ENCODE assay signal across 13 cellular contexts in genomic region chr2:77977486-77978063, GRCh38.
DNase-seq lines count a peak whose midpoint lies in the region; ATAC-seq and TF ChIP-seq lines count a peak whose summit lies in the region.
"Had no signal": no experiment of that assay in that cellular context is flagged by ENCODE, and none has a peak within 500 bp of the region (broad histone marks: within the 10 kb centered on the region; RNA-seq: fewer than 3 reads in every experiment).

No MANE protein-coding gene starts in this region.

- no peaks in the 10 kb centered on the region for H4K20me1 ChIP-seq in mammary epithelial cell (ENCODE audit: insufficient read depth, low read length)

- dilution Hi-C loops in mammary epithelial cell (cut with HindIII; ENCODE audit: low sequenced_read_pairs) = no loop called here

- TF ChIP-seq EP300 in ovary (IDR thresholded peaks at IDR 0.05) = no peak

- H3K79me2 ChIP-seq in mammary epithelial cell (ENCODE audit: insufficient read depth, low read length) = no peaks in the 10 kb centered on the region

- H3K4me3 Mint-ChIP-seq in MCF 10A (ENCODE audit: unreplicated experiment) = no peak overlapping the region
- H3K4me3 Mint-ChIP-seq in endodermal cell = no peak overlapping the region
- H3K4me3 Mint-ChIP-seq: stimulated activated naive B cell treated with anti-CD40 and anti-IgM and Interleukin-4, amounts not matched to agents 10 μg/mL and 1 μg/mL and 100 μg/mL, for 72 hours had no signal

- POLR2A ChIA-PET in MCF 10A (lab: Yijun Ruan, JAX) = no interaction called here

- H3K36me3 Mint-ChIP-seq in MCF 10A (ENCODE audit: insufficient read depth, unreplicated experiment) (no peaks in the 10 kb centered on the region), endodermal cell (ENCODE audit: low read depth) (peaks cover 3% of the 10 kb centered on the region)
- H3K36me3 Mint-ChIP-seq: stimulated activated naive B cell treated with anti-CD40 and anti-IgM and Interleukin-4, amounts not matched to agents 10 μg/mL and 1 μg/mL and 100 μg/mL, for 72 hours had no signal

- no peak for ATAC-seq in GM21526 (IDR thresholded peaks at IDR 0.05; ENCODE audit: low FRiP score, unreplicated experiment)
- ATAC-seq: HCT116; stimulated activated naive B cell treated with anti-CD40 and anti-IgM and Interleukin-4, amounts not matched to agents 10 μg/mL and 1 μg/mL and 100 μg/mL, for 72 hours had no signal

- H3K4me1 Mint-ChIP-seq in MCF 10A (ENCODE audit: insufficient read depth, unreplicated experiment) = no peaks in the 10 kb centered on the region
- peaks cover 2% of the 10 kb centered on the region for H3K4me1 Mint-ChIP-seq in endodermal cell
- H3K4me1 Mint-ChIP-seq: stimulated activated naive B cell treated with anti-CD40 and anti-IgM and Interleukin-4, amounts not matched to agents 10 μg/mL and 1 μg/mL and 100 μg/mL, for 72 hours had no signal

- no peak overlapping the region for H3K4me2 ChIP-seq in mammary epithelial cell (ENCODE audit: insufficient read depth, low read depth, low read length)

- in situ Hi-C loops in mammary epithelial cell (cut with MboI; ENCODE audit: low sequenced_read_pairs in 2 of 2) = no loop called here

- H3K9me3 ChIP-seq in mammary epithelial cell (replicated peaks; ENCODE audit: insufficient read depth, low read length) = peaks cover 18% of the 10 kb centered on the region
- H3K9me3 ChIP-seq in endodermal cell (ENCODE audit: control insufficient read depth, low read length) = peaks cover 33% of the 10 kb centered on the region
- no peaks in the 10 kb centered on the region for H3K9me3 ChIP-seq in ovary

- no peak overlapping the region for H3K27ac Mint-ChIP-seq in MCF 10A (ENCODE audit: low read depth, unreplicated experiment)
- H3K27ac Mint-ChIP-seq in endodermal cell = no peak overlapping the region
- H3K27ac Mint-ChIP-seq: stimulated activated naive B cell treated with anti-CD40 and anti-IgM and Interleukin-4, amounts not matched to agents 10 μg/mL and 1 μg/mL and 100 μg/mL, for 72 hours had no signal

- TF ChIP-seq POLR2A in ovary (IDR thresholded peaks at IDR 0.05) = no peak

- CTCF ChIA-PET in MCF 10A (lab: Yijun Ruan, JAX) (interaction anchor here (0.7 kb wide), 1 partner anchor 361 kb away, joined by 4 read pairs; no protein-coding TSS in a partner anchor), mammary epithelial cell (lab: Charles Lee; ENCODE audit: low non-redundant PET) (no interaction called here)

- peak; percentile 1 for DNase-seq in MCF 10A (ENCODE audit: unreplicated experiment)
- no peak for DNase-seq in mammary epithelial cell
- DNase-seq in NCI-H748 treated with DMSO at 0.1 percent for 48 hours (lab: John Stamatoyannopoulos, UW) = peak; percentile 2
- no peak for DNase-seq in endodermal cell
- no peak for DNase-seq in amniotic stem cell (lab: John Stamatoyannopoulos, UW)
- DNase-seq in NCI-H510A (lab: John Stamatoyannopoulos, UW) = no peak
- no peak for DNase-seq in ovary
- DNase-seq: activated CD4-positive, alpha-beta T cell treated with anti-CD3 and anti-CD28 coated beads for 1 hour; activated naive CD4-positive, alpha-beta T cell treated with anti-CD3 and anti-CD28 coated beads, Interleukin-2, amount 50 U/mL, for 16 hours; NCI-H2107; stimulated activated naive B cell treated with anti-CD40 and anti-IgM and Interleukin-4, amounts not matched to agents 10 μg/mL and 1 μg/mL and 100 μg/mL, for 72 hours had no signal

- intact Hi-C loops in MCF 10A (cut with micrococcal nuclease) = no loop called here
- intact Hi-C loops in mammary epithelial cell (cut with micrococcal nuclease) = no loop called here
- intact Hi-C loops in ovary (cut with DNase I) = no loop called here

- H3K9ac ChIP-seq in mammary epithelial cell (ENCODE audit: insufficient read depth, low read length) (no peak overlapping the region), endodermal cell (ENCODE audit: extremely low read depth, low read length, poor library complexity, severe bottlenecking) (no peak overlapping the region)

- no peak overlapping the region for H2AFZ ChIP-seq in mammary epithelial cell (ENCODE audit: low read depth, low read length)

- 39% methylated on average over 3 of the region's 3 CpGs for WGBS in mammary epithelial cell (ENCODE audit: low coverage, missing lambda C conversion rate)
- WGBS in endodermal cell (ENCODE audit: insufficient coverage in 1 of 2, insufficient read length in 1 of 2), 2 experiments = 84% methylated on average over 3 of the region's 3 CpGs; no CpG with 5 or more reads in 1 of the 2 experiments
- WGBS in ovary, 3 donors = 33 to 53% (median 45%) methylated on average over 3 of the region's 3 CpGs

- H3K27me3 Mint-ChIP-seq in MCF 10A (ENCODE audit: insufficient read depth, unreplicated experiment) (no peaks in the 10 kb centered on the region), endodermal cell (ENCODE audit: insufficient read depth) (no peaks in the 10 kb centered on the region)
- H3K27me3 Mint-ChIP-seq: stimulated activated naive B cell treated with anti-CD40 and anti-IgM and Interleukin-4, amounts not matched to agents 10 μg/mL and 1 μg/mL and 100 μg/mL, for 72 hours had no signal

- BruUV-seq in MCF 10A (replicated peaks; lab: Mats Ljungman, UMichigan) = no TSS peak
- no TSS peak for BruUV-seq in mammary epithelial cell (replicated peaks; lab: Mats Ljungman, UMichigan)

- no peaks in the 10 kb centered on the region for H3K27me3 ChIP-seq in mammary epithelial cell (ENCODE audit: insufficient read depth, low read length)
- no peaks in the 10 kb centered on the region for H3K27me3 ChIP-seq in endodermal cell (ENCODE audit: control insufficient read depth, insufficient read depth, low read length, poor library complexity, severe bottlenecking)
- H3K27me3 ChIP-seq in ovary = no peaks in the 10 kb centered on the region

- H3K4me3 ChIP-seq in mammary epithelial cell (replicated peaks in 1 of 3; ENCODE audit: insufficient read depth in 1 of 3, low read depth in 2 of 3, low read length in 3 of 3) = no peak overlapping the region
- no peak overlapping the region for H3K4me3 ChIP-seq in endodermal cell (ENCODE audit: low read length)
- H3K4me3 ChIP-seq in ovary = no peak overlapping the region

- H3K36me3 ChIP-seq in mammary epithelial cell (ENCODE audit: insufficient read depth, low read length) = no peaks in the 10 kb centered on the region
- H3K36me3 ChIP-seq in endodermal cell (ENCODE audit: control insufficient read depth, insufficient read depth, low read length) = no peaks in the 10 kb centered on the region
- H3K36me3 ChIP-seq in ovary = no peaks in the 10 kb centered on the region

- no peaks in the 10 kb centered on the region for H3K4me1 ChIP-seq in mammary epithelial cell (ENCODE audit: insufficient read depth, low read length)
- no peaks in the 10 kb centered on the region for H3K4me1 ChIP-seq in endodermal cell (ENCODE audit: control insufficient read depth, insufficient read depth, low read length)
- no peaks in the 10 kb centered on the region for H3K4me1 ChIP-seq in ovary (ENCODE audit: insufficient read depth)

- H3K9me3 Mint-ChIP-seq in MCF 10A (ENCODE audit: unreplicated experiment) = peaks cover 19% of the 10 kb centered on the region
- H3K9me3 Mint-ChIP-seq in endodermal cell = peaks cover 54% of the 10 kb centered on the region

- H3K27ac ChIP-seq in mammary epithelial cell (ENCODE audit: insufficient read depth, low read depth, low read length) = no peak overlapping the region
- no peak overlapping the region for H3K27ac ChIP-seq in endodermal cell (ENCODE audit: low read depth, low read length)
- no peak overlapping the region for H3K27ac ChIP-seq in ovary

- TF ChIP-seq CTCF in MCF 10A (IDR thresholded peaks at IDR 0.05; ENCODE audit: unreplicated experiment) = no peak
- no peak for TF ChIP-seq CTCF in mammary epithelial cell (conservative IDR thresholded peaks at IDR 0.05 in 1 of 2, IDR thresholded peaks at IDR 0.05 in 1 of 2; ENCODE audit: extremely low read depth in 1 of 2, insufficient read depth in 1 of 2, low read depth in 1 of 2, low read length in 2 of 2)
- peak; percentile 70 for TF ChIP-seq CTCF in endodermal cell (conservative IDR thresholded peaks at IDR 0.05)
- no peak for TF ChIP-seq CTCF in ovary (IDR thresholded peaks at IDR 0.05)

Comparison
In these comparisons a context has a peak if more than half of its experiments do, and no peak if none do; other contexts are left out.
1. DNase-seq: peak in MCF 10A (single experiment) and NCI-H748 treated with DMSO at 0.1 percent for 48 hours (single experiment); none in mammary epithelial cell (single experiment), endodermal cell (single experiment), amniotic stem cell (single experiment), NCI-H510A (single experiment) and ovary (0 of 5).